Comparison of ENCODE assay signal across 9 cellular contexts in the genomic region with DNA sequence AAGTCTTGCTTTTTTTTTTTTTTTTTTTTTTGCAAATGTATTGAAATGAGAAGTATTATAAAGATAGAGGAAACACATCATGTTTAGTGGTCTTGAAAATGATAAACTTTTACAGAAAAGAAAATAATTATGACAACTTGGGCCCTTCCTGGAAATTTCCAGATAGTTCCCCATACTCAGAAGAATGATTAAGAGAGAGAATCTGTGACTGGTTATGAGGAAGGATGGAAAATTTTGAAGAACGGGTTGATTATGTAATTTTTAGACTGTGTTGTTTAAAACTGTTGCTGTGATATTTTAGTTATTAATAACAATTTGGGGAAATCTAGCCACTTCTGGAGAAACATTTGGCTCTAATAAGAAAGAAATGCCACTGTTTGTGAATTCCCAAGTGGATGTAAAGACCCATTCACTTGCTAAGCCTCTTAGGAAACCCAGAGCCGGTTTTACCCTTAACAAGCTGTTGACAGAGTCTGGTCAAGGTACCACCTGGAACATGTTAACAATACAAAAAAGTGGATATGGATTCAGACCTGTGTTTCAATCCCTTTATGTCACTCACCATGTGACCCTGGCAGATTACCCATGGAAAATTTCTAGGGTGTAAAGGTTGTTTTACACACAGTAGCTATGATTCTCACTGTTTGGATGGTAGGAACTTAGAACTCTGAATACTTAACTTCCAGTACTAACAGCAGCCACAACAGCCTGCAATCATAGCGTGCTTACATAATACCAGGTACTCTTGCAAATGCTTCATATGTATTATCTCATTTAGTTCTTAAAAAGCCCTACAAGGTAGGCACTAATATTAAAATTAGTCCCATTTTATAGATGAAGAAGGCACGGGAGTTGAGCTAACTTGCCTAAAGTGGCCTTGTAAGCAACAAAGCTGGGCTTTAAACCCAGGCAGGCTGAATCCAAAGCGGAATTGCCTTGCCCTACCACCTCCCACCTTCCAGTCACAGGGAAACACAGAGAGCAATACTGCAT. TPM values are rescaled to one million over a fixed set of nuclear protein-coding genes. Genes with fewer than 3 reads are reported as not detected.
DNase-seq lines count a peak whose midpoint lies in the region; TF ChIP-seq lines count a peak whose summit lies in the region.
"Had no signal": no experiment of that assay in that cellular context is flagged by ENCODE, and none has a peak within 500 bp of the region (broad histone marks: within the 10 kb centered on the region; RNA-seq: fewer than 3 reads in every experiment).

No MANE protein-coding gene starts in this region.

- peaks cover 15 to 54% (median 22%) of the 10 kb centered on the region in 3 donors for H3K4me1 ChIP-seq in esophagus squamous epithelium

- no peak for TF ChIP-seq POLR2A in esophagus squamous epithelium (IDR thresholded peaks at IDR 0.05)

- no peaks in the 10 kb centered on the region for H3K27me3 ChIP-seq in esophagus squamous epithelium

- WGBS in esophagus squamous epithelium, 2 donors, result 72 to 75% methylated on average over 5 of the region's 5 CpGs

- peaks cover 0 to 29% (median 0%) of the 10 kb centered on the region in 3 donors for H3K36me3 ChIP-seq in esophagus squamous epithelium

- in situ Hi-C loops in G401 (cut with HindIII; ENCODE audit: low sequenced_read_pairs), result no loop called here

- H3K9me3 ChIP-seq in esophagus squamous epithelium, result no peaks in the 10 kb centered on the region

- H3K4me3 ChIP-seq in esophagus squamous epithelium, result no peak overlapping the region
- no peak overlapping the region for H3K4me3 ChIP-seq in retinal pigment epithelial cell (ENCODE audit: low read length)

- peak overlapping the region; percentile 23 to 97 (median 88) for H3K27ac ChIP-seq in esophagus squamous epithelium

- DNase-seq in G401 (ENCODE audit: low spot score), result peak; percentile 40
- DNase-seq in NCI-H524 (lab: John Stamatoyannopoulos, UW), result peak; percentile 81 to 93
- no peak for DNase-seq in esophagus squamous epithelium (lab: John Stamatoyannopoulos, UW)
- peak; percentile 91 for DNase-seq in retinal pigment epithelial cell (ENCODE audit: low read depth)
- DNase-seq in DMS79 treated with DMSO at 0.1 percent for 48 hours (lab: John Stamatoyannopoulos, UW), result no peak
- DNase-seq in stimulated activated CD4-positive, alpha-beta T cell treated with anti-CD3 and anti-CD28 coated beads, Interleukin-1b, Interleukin-23, amount 100 ng/mL, for 48 hours, result no peak
- DNase-seq in LoVo (ENCODE audit: low spot score), result no peak
- DNase-seq in EL, result no peak
- DNase-seq: SK-N-SH had no signal

- intact Hi-C loops in esophagus squamous epithelium (cut with DNase I), result no loop called here

- TF ChIP-seq CTCF in esophagus squamous epithelium (IDR thresholded peaks at IDR 0.05) (no peak), retinal pigment epithelial cell (conservative IDR thresholded peaks at IDR 0.05; ENCODE audit: low read depth, low read length) (no peak)

RNA-seq across cellular contexts. Expression of gene ZBTB38, which starts 32.0 kb away (rescaled TPM):
- 7.4 and 33.8 TPM in 2 replicates for total RNA-seq in G401 (2014; rRNA removed; shearing (Covaris generic))
- total RNA-seq in esophagus squamous epithelium, result 10 to 100 TPM; 15.6 to 54.4 (median 33.1) TPM

Comparison
In these comparisons a context has a peak if more than half of its experiments do, and no peak if none do; other contexts are left out.
1. DNase-seq: peak in G401 (single experiment), NCI-H524 (2 of 2) and retinal pigment epithelial cell (single experiment); none in esophagus squamous epithelium (single experiment), DMS79 treated with DMSO at 0.1 percent for 48 hours (single experiment), stimulated activated CD4-positive, alpha-beta T cell treated with anti-CD3 and anti-CD28 coated beads, Interleukin-1b, Interleukin-23, amount 100 ng/mL, for 48 hours (single experiment), LoVo (single experiment) and EL (single experiment).